Comparison of ENCODE assay signal across 8 cellular contexts in genomic region chr2:227717687-227718567, GRCh38. TPM values are rescaled to one million over a fixed set of nuclear protein-coding genes. Genes with fewer than 3 reads are reported as not detected.
DNase-seq lines count a peak whose midpoint lies in the region; ATAC-seq and TF ChIP-seq lines count a peak whose summit lies in the region.

Gene SLC19A3, minus strand, starts transcription at chr2:227718028. Its CDS starts 15,710 bp downstream, at chr2:227702318.

- peak in 2 of 4 donors; percentile 11 to 62 for TF ChIP-seq POLR2A in upper lobe of left lung (IDR thresholded peaks at IDR 0.05)

- WGBS in upper lobe of left lung, 2 donors, result 6 to 12% methylated on average over 20 to 35 of the region's 35 CpGs

- no peak for TF ChIP-seq EP300 in upper lobe of left lung (IDR thresholded peaks at IDR 0.05)

- H3K27ac Mint-ChIP-seq in activated CD8-positive, alpha-beta T cell treated with anti-CD3 and anti-CD28 coated beads for 36 hours, result no peak within 1 kb of the TSS
- no peak within 1 kb of the TSS for H3K27ac Mint-ChIP-seq in activated CD8-positive, alpha-beta T cell treated with anti-CD3 and anti-CD28 coated beads, Interleukin-2, amount 10 ng/mL, durations not matched to agents 7 days and 5 days
- no peak within 1 kb of the TSS for H3K27ac Mint-ChIP-seq in natural killer cell

- H3K27me3 ChIP-seq in mucosa of stomach (ENCODE audit: control insufficient read depth, insufficient read depth, low read length) (no peaks in the 10 kb centered on the region), upper lobe of left lung (peaks cover 0 to 4% (median 0%) of the 10 kb centered on the region in 4 donors)

- H3K4me3 ChIP-seq in SK-N-MC, result peak within 1 kb of the TSS; percentile 76
- peak within 1 kb of the TSS; percentile 5 for H3K4me3 ChIP-seq in mucosa of stomach (ENCODE audit: low read length)
- peak within 1 kb of the TSS; percentile 16 to 57 (median 52) for H3K4me3 ChIP-seq in upper lobe of left lung

- H3K36me3 ChIP-seq in SK-N-MC (ENCODE audit: insufficient read depth, low read length) (no peaks in the 10 kb centered on the region), mucosa of stomach (ENCODE audit: control insufficient read depth, insufficient read depth, low read length) (no peaks in the 10 kb centered on the region), upper lobe of left lung (no peaks in the 10 kb centered on the region)

- ATAC-seq in activated CD8-positive, alpha-beta T cell treated with anti-CD3 and anti-CD28 coated beads for 36 hours, result no peak
- ATAC-seq in activated CD8-positive, alpha-beta T cell treated with anti-CD3 and anti-CD28 coated beads, Interleukin-2, amount 10 ng/mL, durations not matched to agents 7 days and 5 days, result no peak
- peak; percentile 93 to 95 for ATAC-seq in upper lobe of left lung (ENCODE audit: low FRiP score in 2 of 2)
- ATAC-seq in natural killer cell, result no peak

- H3K4me3 Mint-ChIP-seq in activated CD8-positive, alpha-beta T cell treated with anti-CD3 and anti-CD28 coated beads for 36 hours, result no peak within 1 kb of the TSS
- no peak within 1 kb of the TSS for H3K4me3 Mint-ChIP-seq in activated CD8-positive, alpha-beta T cell treated with anti-CD3 and anti-CD28 coated beads, Interleukin-2, amount 10 ng/mL, durations not matched to agents 7 days and 5 days
- H3K4me3 Mint-ChIP-seq in natural killer cell, result no peak within 1 kb of the TSS

- H3K36me3 Mint-ChIP-seq in activated CD8-positive, alpha-beta T cell treated with anti-CD3 and anti-CD28 coated beads for 36 hours (ENCODE audit: low read depth), result no peaks in the 10 kb centered on the region
- no peaks in the 10 kb centered on the region for H3K36me3 Mint-ChIP-seq in activated CD8-positive, alpha-beta T cell treated with anti-CD3 and anti-CD28 coated beads, Interleukin-2, amount 10 ng/mL, durations not matched to agents 7 days and 5 days (ENCODE audit: low read depth)
- H3K36me3 Mint-ChIP-seq in natural killer cell, result no peaks in the 10 kb centered on the region

- H3K4me1 ChIP-seq in mucosa of stomach (ENCODE audit: control insufficient read depth, insufficient read depth, low read length), result no peaks in the 10 kb centered on the region
- peaks cover 0 to 14% (median 2%) of the 10 kb centered on the region in 4 donors for H3K4me1 ChIP-seq in upper lobe of left lung

- DNase-seq in activated CD8-positive, alpha-beta T cell treated with anti-CD3 and anti-CD28 coated beads for 36 hours, result peak; percentile 19
- DNase-seq in activated CD8-positive, alpha-beta T cell treated with anti-CD3 and anti-CD28 coated beads, Interleukin-2, amount 10 ng/mL, durations not matched to agents 7 days and 5 days, result no peak
- no peak for DNase-seq in SK-N-MC (ENCODE audit: low read depth, low spot score)
- DNase-seq in fibroblast of the conjunctiva (ENCODE audit: low read depth), result peak; percentile 75
- DNase-seq in upper lobe of left lung, result peak; percentile 91 to 97
- no peak for DNase-seq in NOMO-1 treated with DMSO at 0.1 percent for 48 hours (lab: John Stamatoyannopoulos, UW; ENCODE audit: unreplicated experiment)
- DNase-seq in natural killer cell, result no peak

- no peak for TF ChIP-seq CTCF in activated CD8-positive, alpha-beta T cell treated with anti-CD3 and anti-CD28 coated beads for 36 hours (IDR thresholded peaks at IDR 0.05)
- no peak for TF ChIP-seq CTCF in upper lobe of left lung (IDR thresholded peaks at IDR 0.05)
- no peak for TF ChIP-seq CTCF in natural killer cell (IDR thresholded peaks at IDR 0.05)

- no peaks in the 10 kb centered on the region for H3K4me1 Mint-ChIP-seq in activated CD8-positive, alpha-beta T cell treated with anti-CD3 and anti-CD28 coated beads for 36 hours (ENCODE audit: low read depth)
- H3K4me1 Mint-ChIP-seq in activated CD8-positive, alpha-beta T cell treated with anti-CD3 and anti-CD28 coated beads, Interleukin-2, amount 10 ng/mL, durations not matched to agents 7 days and 5 days (ENCODE audit: low read depth), result no peaks in the 10 kb centered on the region
- H3K4me1 Mint-ChIP-seq in natural killer cell, result no peaks in the 10 kb centered on the region

- H3K9ac ChIP-seq in SK-N-MC (ENCODE audit: insufficient read length) (peak within 1 kb of the TSS; percentile 24), mucosa of stomach (ENCODE audit: low read length) (peak within 1 kb of the TSS; percentile 14)

- H3K9me3 ChIP-seq in SK-N-MC (ENCODE audit: low read depth, low read length) (no peaks in the 10 kb centered on the region), mucosa of stomach (ENCODE audit: control insufficient read depth, low read length) (no peaks in the 10 kb centered on the region), upper lobe of left lung (no peaks in the 10 kb centered on the region)

- no peak within 1 kb of the TSS for H3K27ac ChIP-seq in SK-N-MC
- peak within 1 kb of the TSS; percentile 42 to 78 (median 68) for H3K27ac ChIP-seq in upper lobe of left lung

- POLR2A ChIA-PET in activated CD8-positive, alpha-beta T cell treated with anti-CD3 and anti-CD28 coated beads for 36 hours (lab: Charles Lee), result no interaction called here
- POLR2A ChIA-PET in activated CD8-positive, alpha-beta T cell treated with anti-CD3 and anti-CD28 coated beads, Interleukin-2, amount 10 ng/mL, durations not matched to agents 7 days and 5 days (lab: Charles Lee), result no interaction called here

- CTCF ChIA-PET in activated CD8-positive, alpha-beta T cell treated with anti-CD3 and anti-CD28 coated beads for 36 hours (lab: Charles Lee), result no interaction called here
- CTCF ChIA-PET in activated CD8-positive, alpha-beta T cell treated with anti-CD3 and anti-CD28 coated beads, Interleukin-2, amount 10 ng/mL, durations not matched to agents 7 days and 5 days (lab: Charles Lee), result no interaction called here

- H3K9me3 Mint-ChIP-seq in activated CD8-positive, alpha-beta T cell treated with anti-CD3 and anti-CD28 coated beads for 36 hours, result no peaks in the 10 kb centered on the region
- no peaks in the 10 kb centered on the region for H3K9me3 Mint-ChIP-seq in activated CD8-positive, alpha-beta T cell treated with anti-CD3 and anti-CD28 coated beads, Interleukin-2, amount 10 ng/mL, durations not matched to agents 7 days and 5 days (ENCODE audit: insufficient read depth)
- no peaks in the 10 kb centered on the region for H3K9me3 Mint-ChIP-seq in natural killer cell

- H3K27me3 Mint-ChIP-seq in activated CD8-positive, alpha-beta T cell treated with anti-CD3 and anti-CD28 coated beads for 36 hours, result peaks cover 14% of the 10 kb centered on the region
- H3K27me3 Mint-ChIP-seq in activated CD8-positive, alpha-beta T cell treated with anti-CD3 and anti-CD28 coated beads, Interleukin-2, amount 10 ng/mL, durations not matched to agents 7 days and 5 days (ENCODE audit: low read depth), result peaks cover 7% of the 10 kb centered on the region
- H3K27me3 Mint-ChIP-seq in natural killer cell (ENCODE audit: low read depth in 2 of 2), result peaks cover 0 to 14% of the 10 kb centered on the region in 2 donors

- intact Hi-C loops in activated CD8-positive, alpha-beta T cell treated with anti-CD3 and anti-CD28 coated beads for 36 hours (cut with micrococcal nuclease), result no loop called here
- intact Hi-C loops in natural killer cell (cut with micrococcal nuclease), result no loop called here

RNA-seq across cellular contexts. Expression of gene SLC19A3, which starts in this region (rescaled TPM):
- not detected for total RNA-seq in activated CD8-positive, alpha-beta T cell treated with anti-CD3 and anti-CD28 coated beads for 36 hours
- total RNA-seq in activated CD8-positive, alpha-beta T cell treated with anti-CD3 and anti-CD28 coated beads, Interleukin-2, amount 10 ng/mL, durations not matched to agents 7 days and 5 days, result not detected
- total RNA-seq in upper lobe of left lung, result 10 to 100 TPM; 12.6 to 53.4 (median 32.1) TPM
- total RNA-seq in natural killer cell, result not detected

Comparison
In these comparisons a context has a peak if more than half of its experiments do, and no peak if none do; other contexts are left out.
1. RNA of gene SLC19A3 (total RNA-seq): 12.6 to 53.4 TPM in upper lobe of left lung; not detected in activated CD8-positive, alpha-beta T cell treated with anti-CD3 and anti-CD28 coated beads for 36 hours, not detected in activated CD8-positive, alpha-beta T cell treated with anti-CD3 and anti-CD28 coated beads, Interleukin-2, amount 10 ng/mL, durations not matched to agents 7 days and 5 days and not detected in natural killer cell; every median in the first group is over 10 times any median in the second.
2. Peak in DNase-seq in activated CD8-positive, alpha-beta T cell treated with anti-CD3 and anti-CD28 coated beads for 36 hours; RNA of the gene not detected or under 1 TPM.
3. ATAC-seq: peak in upper lobe of left lung (2 of 2); none in activated CD8-positive, alpha-beta T cell treated with anti-CD3 and anti-CD28 coated beads for 36 hours (single experiment), activated CD8-positive, alpha-beta T cell treated with anti-CD3 and anti-CD28 coated beads, Interleukin-2, amount 10 ng/mL, durations not matched to agents 7 days and 5 days (single experiment) and natural killer cell (0 of 3).
4. DNase-seq: peak in fibroblast of the conjunctiva (single experiment) and upper lobe of left lung (2 of 2); none in activated CD8-positive, alpha-beta T cell treated with anti-CD3 and anti-CD28 coated beads, Interleukin-2, amount 10 ng/mL, durations not matched to agents 7 days and 5 days (single experiment), SK-N-MC (single experiment), NOMO-1 treated with DMSO at 0.1 percent for 48 hours (single experiment) and natural killer cell (single experiment).
5. H3K4me3 ChIP-seq: peak in every context shown above with its lines; median percentile 76 in SK-N-MC; 52 in upper lobe of left lung; 5 in mucosa of stomach.